In genomic region chr12:95237315-95237714, GRCh38 we compare ENCODE assay signal across 20 cellular contexts.
"Had no signal": no experiment of that assay in that cellular context is flagged by ENCODE, and none has a peak within 500 bp of the region (broad histone marks: within the 10 kb centered on the region; RNA-seq: fewer than 3 reads in every experiment).

No MANE protein-coding gene starts in this region.

- DNase-seq: activated CD4-positive, alpha-beta T cell treated with anti-CD3 and anti-CD28 coated beads, Interleukin-2, amount 10 ng/mL, durations not matched to agents 7 days and 5 days; activated CD4-positive, CD25-positive, alpha-beta regulatory T cell treated with anti-CD3 and anti-CD28 coated beads, Interleukin-2, amount 50 U/mL, for 72 hours; activated CD8-positive, alpha-beta memory T cell treated with anti-CD3 and anti-CD28 coated beads, Interleukin-2, amount 10 ng/mL, durations not matched to agents 7 days and 5 days; activated CD8-positive, alpha-beta T cell treated with anti-CD3 and anti-CD28 coated beads for 36 hours; cerebellar nuclear complex; cortex of kidney; foreskin keratinocyte; immature natural killer cell; left lung; spleen; stimulated activated CD4-positive, alpha-beta T cell treated with anti-CD3 and anti-CD28 coated beads, Interleukin-4, amount 100 ng/mL, for 24 hours; stimulated activated naive CD4-positive, alpha-beta T cell treated with Interleukin-2 at 50 U/mL for 16 hours; T-cell; upper lobe of left lung; WERI-Rb-1 had no signal

- H3K9me3 Mint-ChIP-seq: activated CD4-positive, alpha-beta T cell treated with anti-CD3 and anti-CD28 coated beads, Interleukin-2, amount 10 ng/mL, durations not matched to agents 7 days and 5 days; activated CD8-positive, alpha-beta T cell treated with anti-CD3 and anti-CD28 coated beads for 36 hours; activated naive CD4-positive, alpha-beta T cell treated with anti-CD3 and anti-CD28 coated beads, Interleukin-2, amount 50 U/mL, for 72 hours; immature natural killer cell; T-cell had no signal

- H3K27ac Mint-ChIP-seq: activated CD4-positive, alpha-beta T cell treated with anti-CD3 and anti-CD28 coated beads, Interleukin-2, amount 10 ng/mL, durations not matched to agents 7 days and 5 days; activated CD8-positive, alpha-beta memory T cell treated with anti-CD3 and anti-CD28 coated beads, Interleukin-2, amount 10 ng/mL, durations not matched to agents 7 days and 5 days; activated CD8-positive, alpha-beta T cell treated with anti-CD3 and anti-CD28 coated beads for 36 hours; activated naive CD4-positive, alpha-beta T cell treated with anti-CD3 and anti-CD28 coated beads, Interleukin-2, amount 50 U/mL, for 72 hours; T-cell had no signal

- H3K9me3 ChIP-seq: left lung, neutrophil, spleen, thoracic aorta, upper lobe of left lung had no signal

- H3K27me3 ChIP-seq: foreskin keratinocyte, left lung, neutrophil, spleen, upper lobe of left lung had no signal

- H3K27ac ChIP-seq: foreskin keratinocyte, left lung, neutrophil, parathyroid adenoma, spleen, upper lobe of left lung, WERI-Rb-1 had no signal

- H3K9ac ChIP-seq: parathyroid adenoma had no signal

- H3K36me3 Mint-ChIP-seq: immature natural killer cell had no signal

- H3K27me3 Mint-ChIP-seq: activated CD4-positive, alpha-beta T cell treated with anti-CD3 and anti-CD28 coated beads, Interleukin-2, amount 10 ng/mL, durations not matched to agents 7 days and 5 days; activated CD8-positive, alpha-beta memory T cell treated with anti-CD3 and anti-CD28 coated beads, Interleukin-2, amount 10 ng/mL, durations not matched to agents 7 days and 5 days; activated CD8-positive, alpha-beta T cell treated with anti-CD3 and anti-CD28 coated beads for 36 hours; T-cell had no signal

- H3K4me3 ChIP-seq: left lung, spleen, thoracic aorta, upper lobe of left lung had no signal

- H3K4me1 ChIP-seq: foreskin keratinocyte, left lung had no signal

- H3K36me3 ChIP-seq: neutrophil, thoracic aorta had no signal

- H3K4me3 Mint-ChIP-seq: activated CD4-positive, alpha-beta T cell treated with anti-CD3 and anti-CD28 coated beads, Interleukin-2, amount 10 ng/mL, durations not matched to agents 7 days and 5 days; activated CD8-positive, alpha-beta memory T cell treated with anti-CD3 and anti-CD28 coated beads, Interleukin-2, amount 10 ng/mL, durations not matched to agents 7 days and 5 days; activated CD8-positive, alpha-beta T cell treated with anti-CD3 and anti-CD28 coated beads for 36 hours; immature natural killer cell; nephron; T-cell had no signal
